In genomic region chr12:25935355-25936144, GRCh38 we compare ENCODE assay signal across 2 cellular contexts.
A peak's percentile ranks its signal among the peaks of the same experiment; 100 is the strongest.
TF ChIP-seq lines count a peak whose summit lies in the region.

No MANE protein-coding gene starts in this region.

TF ChIP-seq in HepG2, 621 proteins besides CTCF, POLR2A, EP300 and RAD21:
- TF ChIP-seq ZBTB39 (CRISPR knock-in tag; IDR thresholded peaks at IDR 0.05) (no peak), NFE2L2 (IDR thresholded peaks at IDR 0.05; ENCODE audit: low read length) (0 out of 2 replicates have a peak, but pooled peaks have one; percentile 23)

TF ChIP-seq in endothelial cell of umbilical vein, 7 proteins besides CTCF, POLR2A, EP300 and RAD21:
- TF ChIP-seq EZH2 (IDR thresholded peaks at IDR 0.05; ENCODE audit: borderline replicate concordance, low read depth, low read length, severe bottlenecking) (no peak), MAX (IDR thresholded peaks at IDR 0.05; ENCODE audit: insufficient read depth, insufficient read length) (no peak), GATA2 (IDR thresholded peaks at IDR 0.05; ENCODE audit: insufficient read depth, insufficient read length, low read depth, low read length) (no peak), JUN (IDR thresholded peaks at IDR 0.05; ENCODE audit: borderline replicate concordance, insufficient read depth, insufficient read length, low read depth) (no peak), FOS (IDR thresholded peaks at IDR 0.05; ENCODE audit: borderline replicate concordance, insufficient read depth, low read length) (no peak), MYC (IDR thresholded peaks at IDR 0.05; ENCODE audit: low read depth, low read length) (no peak)
